8 cellular contexts compared by ENCODE assay signal in genomic region chr7:30074422-30075030, GRCh38. TPM values are rescaled to one million over a fixed set of nuclear protein-coding genes. Genes with fewer than 3 reads are reported as not detected.
DNase-seq lines count a peak whose midpoint lies in the region; ATAC-seq, FAIRE-seq and TF ChIP-seq lines count a peak whose summit lies in the region.

No MANE protein-coding gene starts in this region.

- TF ChIP-seq CTCF in fibroblast of pulmonary artery (IDR thresholded peaks at IDR 0.05; ENCODE audit: low read length, missing control alignments) (peak; percentile 57), transverse colon (IDR thresholded peaks at IDR 0.05) (peak; percentile 29 to 42 (median 35))

- H3K27ac ChIP-seq in transverse colon = no peak overlapping the region

- peak; percentile 81 for DNase-seq in DMS 273 (lab: John Stamatoyannopoulos, UW; ENCODE audit: unreplicated experiment)
- DNase-seq in RCC 7860 (ENCODE audit: low spot score) = peak; percentile 42
- peak; percentile 70 for DNase-seq in fibroblast of pulmonary artery (ENCODE audit: low read depth)
- no peak for DNase-seq in transverse colon
- DNase-seq in GF-D8 (lab: John Stamatoyannopoulos, UW) = no peak

- 23 to 29% methylated on average over 1 of the region's 1 CpG for WGBS in transverse colon (ENCODE audit: low coverage in 1 of 2), 2 donors

- H3K36me3 ChIP-seq in transverse colon = peaks cover 0 to 6% (median 2%) of the 10 kb centered on the region in 4 donors

- no peaks in the 10 kb centered on the region for H3K4me1 ChIP-seq in transverse colon

- ATAC-seq in HG03097 (IDR thresholded peaks at IDR 0.05; ENCODE audit: low FRiP score, unreplicated experiment) (no peak), HG02678 (IDR thresholded peaks at IDR 0.05; ENCODE audit: unreplicated experiment) (no peak)

- TF ChIP-seq POLR2A in transverse colon (IDR thresholded peaks at IDR 0.05) = no peak

- in situ Hi-C loops in transverse colon (cut with MboI; ENCODE audit: low pct_ligation_motif_present in 1 of 4, low pct_unique_long_range_greater_than_20kb in 1 of 4, low sequenced_read_pairs in 3 of 4) = loop anchor here in 2 of 4 donors (25.0 kb wide), 3 partner anchors 312 to 437 kb away; no protein-coding TSS in a partner anchor

- intact Hi-C loops in transverse colon (cut with DNase I; ENCODE audit: low total_unique reads) = no loop called here

- TF ChIP-seq RAD21 in Ishikawa (IDR thresholded peaks at IDR 0.05; ENCODE audit: low read depth) = peak; percentile 53

- H3K9me3 ChIP-seq in transverse colon = no peaks in the 10 kb centered on the region

- no peak overlapping the region for H3K4me3 ChIP-seq in fibroblast of pulmonary artery (replicated peaks; ENCODE audit: low read depth, low read length)
- H3K4me3 ChIP-seq in transverse colon = no peak overlapping the region

- no peaks in the 10 kb centered on the region for H3K27me3 ChIP-seq in transverse colon

- peak; percentile 71 for FAIRE-seq in RCC 7860 (lab: Jason Lieb, UNC)

- no peak for TF ChIP-seq EP300 in Ishikawa (IDR thresholded peaks at IDR 0.05; ENCODE audit: borderline replicate concordance)
- no peak for TF ChIP-seq EP300 in transverse colon (IDR thresholded peaks at IDR 0.05; ENCODE audit: low read depth)

TF ChIP-seq in Ishikawa, 13 proteins besides CTCF, POLR2A, EP300 and RAD21:
- TF ChIP-seq CEBPB (IDR thresholded peaks at IDR 0.05) (no peak), ZBTB7A (IDR thresholded peaks at IDR 0.05; ENCODE audit: low read depth) (no peak), FOXM1 (IDR thresholded peaks at IDR 0.05; ENCODE audit: borderline replicate concordance, low read depth) (no peak), MAX (IDR thresholded peaks at IDR 0.05) (no peak), TEAD4 (IDR thresholded peaks at IDR 0.05) (no peak), TAF1 (IDR thresholded peaks at IDR 0.05; ENCODE audit: low read depth) (no peak), EGR1 (IDR thresholded peaks at IDR 0.05) (no peak), USF1 (IDR thresholded peaks at IDR 0.05) (no peak), REST (IDR thresholded peaks at IDR 0.05; ENCODE audit: low read depth) (no peak), NFIC (IDR thresholded peaks at IDR 0.05) (no peak), TCF12 (IDR thresholded peaks at IDR 0.05; ENCODE audit: low read depth) (no peak), YY1 (IDR thresholded peaks at IDR 0.05; ENCODE audit: low read depth) (no peak), CREB1 (IDR thresholded peaks at IDR 0.05; ENCODE audit: low read depth) (no peak)

RNA-seq across cellular contexts. Expression of gene PLEKHA8, which starts 46.3 kb away (rescaled TPM):
- total RNA-seq in transverse colon = 10 to 100 TPM in 3 of 4 donors, 1 to 10 TPM in 1; 6.6 to 16.4 (median 13.1) TPM

RNA-seq across cellular contexts. Expression of gene FKBP14, which starts 48.0 kb away (rescaled TPM):
- total RNA-seq in transverse colon = 10 to 100 TPM in 2 of 4 donors, 1 to 10 TPM in 1, under 1 TPM in 1; 0.75 to 12.7 (median 9.6) TPM

Comparison
In these comparisons a context has a peak if more than half of its experiments do, and no peak if none do; other contexts are left out.
1. DNase-seq: peak in DMS 273 (single experiment), RCC 7860 (single experiment) and fibroblast of pulmonary artery (single experiment); none in transverse colon (single experiment) and GF-D8 (single experiment).